25 cellular contexts compared by ENCODE assay signal in the genomic region with DNA sequence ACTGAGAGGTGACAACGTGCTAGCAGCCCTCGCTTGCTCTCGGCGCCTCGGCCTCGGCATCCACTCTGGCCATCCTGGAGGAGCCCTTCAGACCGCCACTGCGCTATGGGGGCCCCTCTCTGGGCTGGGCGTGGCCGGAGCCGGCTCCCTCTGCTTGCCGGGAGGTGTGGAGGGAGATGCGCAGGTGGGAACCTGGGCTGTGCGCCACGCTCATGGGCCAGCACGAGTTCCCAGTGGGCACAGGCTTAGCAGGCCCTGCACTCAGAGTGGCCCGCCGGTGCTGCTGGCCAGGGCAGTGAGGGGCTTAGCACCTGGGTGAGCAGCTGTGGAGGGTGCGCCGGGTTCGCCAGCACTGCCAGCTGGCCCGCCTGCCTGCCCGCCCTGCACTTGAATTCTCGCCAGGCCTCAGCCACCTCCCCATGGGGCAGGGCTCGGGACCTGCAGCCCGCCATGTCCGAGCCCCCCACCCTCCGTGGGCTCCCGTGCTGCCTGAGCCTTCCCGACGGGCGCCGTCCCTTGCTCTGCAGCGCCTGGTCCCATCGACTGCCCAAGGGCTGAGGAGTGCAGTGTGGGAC.
DNase-seq lines count a peak whose midpoint lies in the region; ATAC-seq and TF ChIP-seq lines count a peak whose summit lies in the region.
"Had no signal": no experiment of that assay in that cellular context is flagged by ENCODE, and none has a peak within 500 bp of the region (broad histone marks: within the 10 kb centered on the region; RNA-seq: fewer than 3 reads in every experiment).

No MANE protein-coding gene starts in this region.

- no peak overlapping the region for H3K9ac ChIP-seq in H9 (ENCODE audit: extremely low read depth, insufficient read length, low read length)

- intact Hi-C loops in left ventricle myocardium inferior (cut with micrococcal nuclease) = no loop called here
- intact Hi-C loops in lower lobe of right lung (cut with DNase I) = no loop called here
- intact Hi-C loops in aorta (cut with DNase I) = no loop called here

- no peaks in the 10 kb centered on the region for H3K79me1 ChIP-seq in H9 (ENCODE audit: insufficient read depth, low read depth, low read length, poor library complexity, severe bottlenecking)

- H3K9me3 ChIP-seq in left ventricle myocardium inferior (replicated peaks) = peaks cover 11% of the 10 kb centered on the region
- H3K9me3 ChIP-seq in lower lobe of right lung = no peaks in the 10 kb centered on the region
- H3K9me3 ChIP-seq in aorta (ENCODE audit: control insufficient read depth, low read length) = no peaks in the 10 kb centered on the region
- no peaks in the 10 kb centered on the region for H3K9me3 ChIP-seq in H9 (ENCODE audit: control insufficient read depth, low read depth, low read length)

- H3K4ac ChIP-seq in H9 (ENCODE audit: low read depth, low read length) = no peak overlapping the region

- H3K79me2 ChIP-seq in H9 (ENCODE audit: insufficient read depth, low read length) = no peaks in the 10 kb centered on the region

- no peak overlapping the region for H3K18ac ChIP-seq in H9 (ENCODE audit: insufficient read length, low read depth, low read length)

- H3K27me3 ChIP-seq in left ventricle myocardium inferior (ENCODE audit: low read depth) (no peaks in the 10 kb centered on the region), lower lobe of right lung (ENCODE audit: low read depth) (no peaks in the 10 kb centered on the region), aorta (ENCODE audit: control insufficient read depth in 1 of 2, insufficient read depth in 2 of 2, low read length in 1 of 2) (no peaks in the 10 kb centered on the region), H9 (ENCODE audit: insufficient read depth, low read length) (no peaks in the 10 kb centered on the region)

- H3K56ac ChIP-seq in H9 (ENCODE audit: insufficient read length, low read depth, low read length) = no peak overlapping the region

- ATAC-seq in lower lobe of right lung = peak; percentile 24 to 46
- peak; percentile 44 for ATAC-seq in aorta (ENCODE audit: low FRiP score)

- no peak overlapping the region for H3K4me3 Mint-ChIP-seq in H9

- no peaks in the 10 kb centered on the region for H4K20me1 ChIP-seq in H9 (ENCODE audit: control insufficient read depth, insufficient read depth, insufficient read length)

- H2AK5ac ChIP-seq in H9 (ENCODE audit: insufficient read length, low read length) = no peak overlapping the region

- 95 to 96% methylated on average over 29 to 35 of the region's 35 CpGs for WGBS in aorta, 2 donors
- no CpG with 5 or more reads among the region's 35 CpGs for WGBS in H9 (ENCODE audit: extremely low coverage, insufficient read length, low lambda C conversion rate)

- peak; percentile 7 for DNase-seq in activated gamma-delta T cell (lab: John Stamatoyannopoulos, UW)
- DNase-seq in activated gamma-delta T cell treated with Interleukin-2 at 50 U/mL for 16 hours = no peak
- no peak for DNase-seq in left ventricle myocardium inferior
- DNase-seq in lower lobe of right lung = no peak
- DNase-seq in aorta = peak; percentile 41 to 70
- no peak for DNase-seq in dermis blood vessel endothelial cell
- DNase-seq in H9 = no peak
- DNase-seq: Calu3, DMS79 treated with DMSO at 0.1 percent for 48 hours, GF-D8, GOT3, HCEC 1CT, Karpas-422, NCI-H1092 treated with DMSO at 0.1 percent for 48 hours, NCI-H1436, NCI-H187, NCI-H2081 treated with DMSO at 0.1 percent for 48 hours, NCI-H2171, NCI-H226, NCI-H510A, NCI-H69, SIG-M5 had no signal

- H3K27me3 Mint-ChIP-seq in H9 (ENCODE audit: low read depth) = peaks cover 1% of the 10 kb centered on the region; the same call in 1 of the 2 replicates

- peaks cover 5% of the 10 kb centered on the region in 2 experiments; a peak in 3 of 5 replicates for H3K9me3 Mint-ChIP-seq in H9

- no peak overlapping the region for H4K8ac ChIP-seq in H9 (replicated peaks; ENCODE audit: insufficient read length, low read depth, low read length)

- H3K23me2 ChIP-seq in H9 (ENCODE audit: insufficient read length, low read depth, low read length, poor library complexity, severe bottlenecking) = no peaks in the 10 kb centered on the region

- H4K5ac ChIP-seq in H9 (ENCODE audit: insufficient read length, low read depth, low read length) = no peak overlapping the region

- no peak overlapping the region; the same call in 1 of the 2 replicates for H3K14ac ChIP-seq in H9 (ENCODE audit: insufficient read depth, low read length)

- TF ChIP-seq CTCF in left ventricle myocardium inferior (IDR thresholded peaks at IDR 0.05; ENCODE audit: borderline replicate concordance) (no peak), lower lobe of right lung (IDR thresholded peaks at IDR 0.05) (no peak), H9 (conservative IDR thresholded peaks at IDR 0.05) (no peak)

- H3K4me1 Mint-ChIP-seq in H9 = peaks cover 4 to 6% of the 10 kb centered on the region in 2 experiments

- H2BK12ac ChIP-seq in H9 (ENCODE audit: insufficient read length, low read depth, low read length) = no peak overlapping the region

- no peak overlapping the region for H2BK120ac ChIP-seq in H9 (ENCODE audit: low read depth, low read length, poor library complexity, severe bottlenecking)

- H3K36me3 ChIP-seq in left ventricle myocardium inferior (peaks cover 18% of the 10 kb centered on the region), lower lobe of right lung (peaks cover 5% of the 10 kb centered on the region), aorta (ENCODE audit: control insufficient read depth in 1 of 2, insufficient read depth in 2 of 2, low read length in 1 of 2) (no peaks in the 10 kb centered on the region)

- no peak overlapping the region for H3K27ac Mint-ChIP-seq in H9

- no peak overlapping the region; the same call in 1 of the 2 replicates for H2BK15ac ChIP-seq in H9 (ENCODE audit: low read depth, low read length)

- H3K23ac ChIP-seq in H9 (ENCODE audit: insufficient read length, low read depth, low read length) = no peak overlapping the region

- H3K36me3 Mint-ChIP-seq in H9 (ENCODE audit: insufficient read depth in 1 of 3, low read depth in 3 of 3) = peaks cover 24 to 28% (median 25%) of the 10 kb centered on the region in 3 experiments

- H3K4me3 ChIP-seq in left ventricle myocardium inferior (no peak overlapping the region), lower lobe of right lung (no peak overlapping the region), aorta (ENCODE audit: low read length in 2 of 2) (no peak overlapping the region)

- H3K4me2 ChIP-seq in H9 (ENCODE audit: insufficient read depth, insufficient read length, low read length) = no peak overlapping the region

- no peak overlapping the region for H3T11ph ChIP-seq in H9 (ENCODE audit: low read length)

- no peak overlapping the region for H2BK5ac ChIP-seq in H9 (ENCODE audit: insufficient read length, low read length)

- H3K27ac ChIP-seq in left ventricle myocardium inferior (replicated peaks) (peak overlapping the region; percentile 76), lower lobe of right lung (no peak overlapping the region), aorta (ENCODE audit: low read depth in 1 of 2, low read length in 2 of 2) (no peak overlapping the region), H9 (ENCODE audit: insufficient read length, low read depth, low read length) (no peak overlapping the region)
- H3K27ac ChIP-seq: 22Rv1, HL-60, RWPE1 had no signal

- H2AFZ ChIP-seq in H9 (ENCODE audit: low read length) = no peak overlapping the region

- H4K91ac ChIP-seq in H9 (ENCODE audit: insufficient read length, low read depth, low read length) = no peak overlapping the region

- H3K4me1 ChIP-seq in left ventricle myocardium inferior (peaks cover 70% of the 10 kb centered on the region), lower lobe of right lung (peaks cover 19% of the 10 kb centered on the region), aorta (ENCODE audit: control insufficient read depth in 1 of 2, insufficient read depth in 2 of 2, low read length in 2 of 2) (peaks cover 0 to 2% of the 10 kb centered on the region in 2 donors), H9 (ENCODE audit: insufficient read depth, low read length) (no peaks in the 10 kb centered on the region)

- no peak overlapping the region for H2BK20ac ChIP-seq in H9 (ENCODE audit: low read depth, low read length, poor library complexity, severe bottlenecking)

Comparison
In these comparisons a context has a peak if more than half of its experiments do, and no peak if none do; other contexts are left out.
1. DNase-seq: peak in activated gamma-delta T cell (single experiment) and aorta (2 of 2); none in activated gamma-delta T cell treated with Interleukin-2 at 50 U/mL for 16 hours (single experiment), left ventricle myocardium inferior (single experiment), lower lobe of right lung (single experiment), dermis blood vessel endothelial cell (single experiment) and H9 (single experiment).